8 cellular contexts compared by ENCODE assay signal in genomic region chr17:62807812-62808575, GRCh38. TPM values are rescaled to one million over a fixed set of nuclear protein-coding genes. Genes with fewer than 3 reads are reported as not detected.
DNase-seq lines count a peak whose midpoint lies in the region; ATAC-seq and TF ChIP-seq lines count a peak whose summit lies in the region.

Gene MARCHF10, minus strand, starts transcription at chr17:62808314. Its CDS starts 6,579 bp downstream, at chr17:62801735.

- in situ Hi-C loops in IMR-90 (cut with MboI; ENCODE audit: low sequenced_read_pairs), result no loop called here

- no peak for TF ChIP-seq EP300 in gastroesophageal sphincter (IDR thresholded peaks at IDR 0.05)

- H3K14ac ChIP-seq in IMR-90 (replicated peaks; ENCODE audit: low read depth, low read length), result no peak within 1 kb of the TSS

- H3K4me3 ChIP-seq in IMR-90 (ENCODE audit: insufficient read depth, low read depth, low read length) (no peak within 1 kb of the TSS), gastroesophageal sphincter (peak within 1 kb of the TSS in 1 of 2 donors; percentile 42)

- H3K9ac ChIP-seq in IMR-90 (ENCODE audit: low read depth, low read length), result no peak within 1 kb of the TSS

- H4K5ac ChIP-seq in IMR-90 (ENCODE audit: low read depth, low read length), result no peak within 1 kb of the TSS; the same call in 1 of the 2 replicates

- TF ChIP-seq CTCF in IMR-90 (conservative IDR thresholded peaks at IDR 0.05; ENCODE audit: low read depth, low read length) (no peak), gastroesophageal sphincter (IDR thresholded peaks at IDR 0.05) (no peak)

- H3K4me1 ChIP-seq in IMR-90 (ENCODE audit: control insufficient read depth, insufficient read depth, low read length) (peaks cover 10% of the 10 kb centered on the region; the same call in 1 of the 2 replicates), gastroesophageal sphincter (peaks cover 0 to 11% (median 5%) of the 10 kb centered on the region in 3 donors)

- H3K56ac ChIP-seq in IMR-90 (ENCODE audit: extremely low read depth, insufficient read depth, low read length), result no peak within 1 kb of the TSS; the same call in 1 of the 2 replicates

- H3K27me3 ChIP-seq in IMR-90 (ENCODE audit: control insufficient read depth, insufficient read depth, low read length) (no peaks in the 10 kb centered on the region), gastroesophageal sphincter (peaks cover 56% of the 10 kb centered on the region)

- BruUV-seq in IMR-90 (replicated peaks; lab: Mats Ljungman, UMichigan), result no TSS peak

- CTCF ChIA-PET in IMR-90 (lab: Yijun Ruan, JAX), result no interaction called here

- 37% methylated on average over 7 of the region's 57 CpGs; no CpG with 5 or more reads in 1 of the 2 experiments for WGBS in IMR-90 (ENCODE audit: extremely low coverage in 2 of 2, insufficient read length in 1 of 2), 2 experiments
- 21% methylated on average over 6 of the region's 57 CpGs; no CpG with 5 or more reads in 1 of the 2 donors for WGBS in gastroesophageal sphincter (ENCODE audit: low coverage in 1 of 2), 2 donors

- H2BK20ac ChIP-seq in IMR-90 (ENCODE audit: low read depth, low read length), result 0 out of 2 replicates have a peak within 1 kb of the TSS, but pooled peaks have one; percentile 28

- TF ChIP-seq POLR2A in IMR-90 (IDR thresholded peaks at IDR 0.05; ENCODE audit: low read depth, low read length) (no peak), gastroesophageal sphincter (IDR thresholded peaks at IDR 0.05) (no peak)

- H2AFZ ChIP-seq in IMR-90 (replicated peaks; ENCODE audit: low read length, poor library complexity), result peak within 1 kb of the TSS; percentile 84

- TF ChIP-seq RAD21 in IMR-90 (IDR thresholded peaks at IDR 0.05; ENCODE audit: low read length), result no peak

- H3K4ac ChIP-seq in IMR-90 (ENCODE audit: low read depth, low read length), result no peak within 1 kb of the TSS; the same call in 1 of the 2 replicates

- no peak; the same call in 1 of the 2 replicates for ATAC-seq in IMR-90 (ENCODE audit: low read depth)
- ATAC-seq in gastroesophageal sphincter, result no peak
- no peak for ATAC-seq in GM18858 (IDR thresholded peaks at IDR 0.05; ENCODE audit: unreplicated experiment)

- no peak within 1 kb of the TSS for H2BK5ac ChIP-seq in IMR-90 (ENCODE audit: low read depth, low read length, poor library complexity, severe bottlenecking)

- POLR2A ChIA-PET in IMR-90 (lab: Charles Lee; ENCODE audit: unreplicated experiment), result interaction anchor here (0.6 kb wide), 1 partner anchor 240 kb away, joined by 4 read pairs; no protein-coding TSS in a partner anchor

- peak within 1 kb of the TSS in 1 of 2 experiments; percentile 5; a peak in 1 of 4 replicates for H4K8ac ChIP-seq in IMR-90 (ENCODE audit: low read depth in 2 of 2, low read length in 2 of 2)

- H3K4me2 ChIP-seq in IMR-90 (ENCODE audit: low read depth, low read length), result no peak within 1 kb of the TSS

- H3K9me1 ChIP-seq in IMR-90 (ENCODE audit: insufficient read depth, low read length), result no peaks in the 10 kb centered on the region

- H2BK15ac ChIP-seq in IMR-90 (ENCODE audit: low read depth, low read length), result peak within 1 kb of the TSS; percentile 1; the same call in 1 of the 3 replicates

- peaks cover 5% of the 10 kb centered on the region for H3K9me3 ChIP-seq in IMR-90 (ENCODE audit: control insufficient read depth, insufficient read depth, low read length)
- H3K9me3 ChIP-seq in gastroesophageal sphincter, result no peaks in the 10 kb centered on the region

- H3K18ac ChIP-seq in IMR-90 (ENCODE audit: low read depth, low read length), result peak within 1 kb of the TSS; percentile 62

- no peak within 1 kb of the TSS; the same call in 1 of the 2 replicates for H3K27ac ChIP-seq in IMR-90 (ENCODE audit: insufficient read depth, low read length)
- H3K27ac ChIP-seq in gastroesophageal sphincter, result no peak within 1 kb of the TSS

- no peak within 1 kb of the TSS for H2AK9ac ChIP-seq in IMR-90 (replicated peaks; ENCODE audit: low read depth, low read length, poor library complexity)

- H2BK120ac ChIP-seq in IMR-90 (ENCODE audit: low read depth, low read length), result no peak within 1 kb of the TSS

- DNase-seq in AG20443 (ENCODE audit: low spot score) (peak; percentile 49), IMR-90 (no peak), head of caudate nucleus (peak in 41 of 42 donors; percentile 21 to 89 (median 67)), posterior vena cava (ENCODE audit: low spot score) (no peak)
- DNase-seq in activated CD4-positive, alpha-beta T cell treated with anti-CD3 and anti-CD28 coated beads, Interleukin-2, amount 50 U/mL, for 4 hours, result peak; percentile 41 to 46
- DNase-seq in stimulated activated CD4-positive, alpha-beta T cell treated with anti-CD3 and anti-CD28 coated beads, Interleukin-12 subunit alpha, Interleukin-12 subunit beta, amount 100 ng/mL, for 24 hours (ENCODE audit: low read depth in 2 of 2), result peak; percentile 5 to 25

- no peaks in the 10 kb centered on the region for H3K79me1 ChIP-seq in IMR-90 (ENCODE audit: low read depth in 1 of 2, low read length in 2 of 2)

- peak within 1 kb of the TSS; percentile 51; the same call in 1 of the 2 replicates for H2AK5ac ChIP-seq in IMR-90 (ENCODE audit: low read depth, low read length)

- H4K91ac ChIP-seq in IMR-90 (ENCODE audit: insufficient read depth, low read depth, low read length), result no peak within 1 kb of the TSS

- dilution Hi-C loops in IMR-90 (cut with HindIII; ENCODE audit: low sequenced_read_pairs, unreplicated experiment), result no loop called here

- no peaks in the 10 kb centered on the region for H3K36me3 ChIP-seq in IMR-90 (ENCODE audit: control insufficient read depth, insufficient read depth, low read length)
- no peaks in the 10 kb centered on the region for H3K36me3 ChIP-seq in gastroesophageal sphincter

- peak within 1 kb of the TSS; percentile 24; the same call in 1 of the 2 replicates for H3K23ac ChIP-seq in IMR-90 (ENCODE audit: low read depth, low read length)

- intact Hi-C loops in IMR-90 (cut with micrococcal nuclease), result no loop called here
- intact Hi-C loops in head of caudate nucleus (cut with DNase I), result no loop called here
- intact Hi-C loops in posterior vena cava (cut with DNase I), result no loop called here

- no peaks in the 10 kb centered on the region for H4K20me1 ChIP-seq in IMR-90 (ENCODE audit: insufficient read depth, low read length)

TF ChIP-seq in IMR-90, 13 proteins besides CTCF, POLR2A, EP300 and RAD21:
- TF ChIP-seq ELK1 (IDR thresholded peaks at IDR 0.05; ENCODE audit: borderline replicate concordance, low read depth, low read length) (no peak), NFE2L2 (IDR thresholded peaks at IDR 0.05; ENCODE audit: low read depth, low read length) (no peak), RFX5 (IDR thresholded peaks at IDR 0.05; ENCODE audit: low read depth, low read length) (no peak), CEBPB (IDR thresholded peaks at IDR 0.05; ENCODE audit: low read depth, low read length) (no peak), MAFK (IDR thresholded peaks at IDR 0.05; ENCODE audit: low read depth, low read length) (no peak), CHD1 (IDR thresholded peaks at IDR 0.05; ENCODE audit: low read depth, low read length) (no peak), USF2 (IDR thresholded peaks at IDR 0.05; ENCODE audit: low read depth, low read length) (no peak), SMC3 (IDR thresholded peaks at IDR 0.05; ENCODE audit: low read depth, low read length) (no peak), FOS (IDR thresholded peaks at IDR 0.05; ENCODE audit: low read depth, low read length) (no peak)

RNA-seq across cellular contexts. Expression of gene MARCHF10, which starts in this region (rescaled TPM):
- total RNA-seq in IMR-90 (2012; rRNA removed), result under 0.01 and 0.18 TPM in 2 replicates
- polyA plus RNA-seq in IMR-90 (2012; rRNA removed), result 0.10 and 0.74 TPM in 2 replicates
- polyA plus RNA-seq in IMR-90 (2012; cell fraction: cytosol; rRNA removed), result 0.33 and 0.42 TPM in 2 replicates
- polyA plus RNA-seq in IMR-90 (2012; cell fraction: nucleus; rRNA removed; ENCODE audit: low replicate concordance), result 0.50 and 1.2 TPM in 2 replicates
- total RNA-seq in gastroesophageal sphincter, result under 1 TPM in 1 of 4 donors, not detected in 3; 0.19 TPM
- total RNA-seq in posterior vena cava, result not detected

Comparison
In these comparisons a context has a peak if more than half of its experiments do, and no peak if none do; other contexts are left out.
1. DNase-seq: peak in AG20443 (single experiment), activated CD4-positive, alpha-beta T cell treated with anti-CD3 and anti-CD28 coated beads, Interleukin-2, amount 50 U/mL, for 4 hours (2 of 2), head of caudate nucleus (41 of 42) and stimulated activated CD4-positive, alpha-beta T cell treated with anti-CD3 and anti-CD28 coated beads, Interleukin-12 subunit alpha, Interleukin-12 subunit beta, amount 100 ng/mL, for 24 hours (2 of 2); none in IMR-90 (single experiment) and posterior vena cava (single experiment).